In the genomic region with DNA sequence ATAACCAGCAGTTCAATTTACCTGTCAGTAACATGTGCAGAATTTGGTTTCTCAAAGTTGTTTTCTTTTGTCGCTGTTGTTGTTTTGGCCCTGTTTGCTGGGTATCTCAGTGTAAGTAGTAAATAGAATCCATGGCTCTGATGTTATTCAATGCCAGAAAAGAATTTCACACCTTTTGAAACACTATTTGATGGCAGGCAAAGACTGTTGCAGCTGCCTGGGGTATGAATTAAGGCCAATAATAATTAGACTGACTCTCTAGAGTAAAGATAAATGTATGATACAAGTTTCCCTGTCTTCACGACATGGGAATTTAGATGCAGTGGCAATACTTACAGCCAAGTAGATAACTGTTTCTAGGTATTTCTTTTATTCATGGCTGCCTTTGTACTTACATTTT, we compare ENCODE assay signal across 18 cellular contexts.
"Had no signal": no experiment of that assay in that cellular context is flagged by ENCODE, and none has a peak within 500 bp of the region (broad histone marks: within the 10 kb centered on the region; RNA-seq: fewer than 3 reads in every experiment).

No MANE protein-coding gene starts in this region.

- H3K4me1 Mint-ChIP-seq: mesothelial cell of epicardium had no signal

- H3K4me1 ChIP-seq: colonic mucosa, esophagus muscularis mucosa, foreskin keratinocyte, gastroesophageal sphincter, left lung, lower lobe of right lung had no signal

- H3K27ac Mint-ChIP-seq: dendritic cell treated with granulocyte-macrophage colony-stimulating factor and Interleukin-4, amounts not matched to agents 40 ng/mL and 50 ng/mL, for 4 days; effector memory CD8-positive, alpha-beta T cell; mesothelial cell of epicardium; naive B cell had no signal

- H3K27ac ChIP-seq: colonic mucosa, esophagus muscularis mucosa, foreskin keratinocyte, gastroesophageal sphincter, heart right ventricle, left lung, lower lobe of right lung had no signal

- ATAC-seq: effector memory CD8-positive, alpha-beta T cell; foreskin keratinocyte; gastroesophageal sphincter; heart right ventricle; left cardiac atrium; left lung; left ventricle myocardium superior; lower lobe of right lung; mucosa of descending colon had no signal

- H3K36me3 ChIP-seq: colonic mucosa, esophagus muscularis mucosa, gastroesophageal sphincter, heart right ventricle, left lung, lower lobe of right lung had no signal

- DNase-seq: colonic mucosa; cortex of kidney; effector CD8-positive, alpha-beta T cell; effector memory CD8-positive, alpha-beta T cell; foreskin keratinocyte; head of caudate nucleus; heart right ventricle; hippocampal formation; left cardiac atrium; left lung; left ventricle myocardium superior; lower lobe of right lung; mucosa of descending colon; naive B cell had no signal

- H3K27me3 Mint-ChIP-seq: dendritic cell treated with granulocyte-macrophage colony-stimulating factor and Interleukin-4, amounts not matched to agents 40 ng/mL and 50 ng/mL, for 4 days; naive B cell had no signal

- H3K36me3 Mint-ChIP-seq: mesothelial cell of epicardium had no signal

- H3K9me3 Mint-ChIP-seq: dendritic cell treated with granulocyte-macrophage colony-stimulating factor and Interleukin-4, amounts not matched to agents 40 ng/mL and 50 ng/mL, for 4 days; effector memory CD8-positive, alpha-beta T cell; mesothelial cell of epicardium had no signal

- H3K9me3 ChIP-seq: colonic mucosa, esophagus muscularis mucosa, gastroesophageal sphincter, heart right ventricle, left lung, lower lobe of right lung, mucosa of descending colon had no signal

- H3K4me3 Mint-ChIP-seq: dendritic cell treated with granulocyte-macrophage colony-stimulating factor and Interleukin-4, amounts not matched to agents 40 ng/mL and 50 ng/mL, for 4 days; effector memory CD8-positive, alpha-beta T cell; mesothelial cell of epicardium; naive B cell had no signal

- H3K27me3 ChIP-seq: colonic mucosa, esophagus muscularis mucosa, foreskin keratinocyte, heart right ventricle, left lung had no signal

- H3K4me3 ChIP-seq: colonic mucosa, esophagus muscularis mucosa, gastroesophageal sphincter, heart right ventricle, left lung, lower lobe of right lung, mucosa of descending colon had no signal
